1 cellular context compared by ENCODE assay signal in the genomic region with DNA sequence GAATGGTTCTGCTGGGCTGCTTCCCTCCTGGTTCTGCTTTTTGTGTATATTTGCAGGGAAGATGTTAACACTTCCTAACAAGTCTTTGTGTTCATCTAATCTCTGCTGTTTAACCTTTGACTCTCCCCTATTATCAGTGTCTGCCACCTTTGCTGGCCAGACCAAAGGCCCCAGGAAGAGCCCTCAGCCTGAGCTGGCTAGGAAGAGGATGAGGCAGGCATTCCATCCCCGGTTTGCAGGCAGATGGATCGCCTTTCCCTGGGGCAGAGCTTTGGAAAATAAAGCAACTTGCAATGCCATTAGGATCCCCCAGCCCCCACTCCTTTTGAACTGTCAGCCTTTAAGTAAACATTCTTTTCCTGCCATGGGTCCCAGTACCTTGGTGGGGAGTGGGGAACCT.
TF ChIP-seq lines count a peak whose summit lies in the region.

No MANE protein-coding gene starts in this region.

TF ChIP-seq in GM23338, 12 proteins besides CTCF, POLR2A, EP300 and RAD21 (continued from another document):
- TF ChIP-seq, protein P1, sequence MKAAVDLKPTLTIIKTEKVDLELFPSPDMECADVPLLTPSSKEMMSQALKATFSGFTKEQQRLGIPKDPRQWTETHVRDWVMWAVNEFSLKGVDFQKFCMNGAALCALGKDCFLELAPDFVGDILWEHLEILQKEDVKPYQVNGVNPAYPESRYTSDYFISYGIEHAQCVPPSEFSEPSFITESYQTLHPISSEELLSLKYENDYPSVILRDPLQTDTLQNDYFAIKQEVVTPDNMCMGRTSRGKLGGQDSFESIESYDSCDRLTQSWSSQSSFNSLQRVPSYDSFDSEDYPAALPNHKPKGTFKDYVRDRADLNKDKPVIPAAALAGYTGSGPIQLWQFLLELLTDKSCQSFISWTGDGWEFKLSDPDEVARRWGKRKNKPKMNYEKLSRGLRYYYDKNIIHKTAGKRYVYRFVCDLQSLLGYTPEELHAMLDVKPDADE (IDR thresholded peaks at IDR 0.05): no peak
- TF ChIP-seq, protein P2, sequence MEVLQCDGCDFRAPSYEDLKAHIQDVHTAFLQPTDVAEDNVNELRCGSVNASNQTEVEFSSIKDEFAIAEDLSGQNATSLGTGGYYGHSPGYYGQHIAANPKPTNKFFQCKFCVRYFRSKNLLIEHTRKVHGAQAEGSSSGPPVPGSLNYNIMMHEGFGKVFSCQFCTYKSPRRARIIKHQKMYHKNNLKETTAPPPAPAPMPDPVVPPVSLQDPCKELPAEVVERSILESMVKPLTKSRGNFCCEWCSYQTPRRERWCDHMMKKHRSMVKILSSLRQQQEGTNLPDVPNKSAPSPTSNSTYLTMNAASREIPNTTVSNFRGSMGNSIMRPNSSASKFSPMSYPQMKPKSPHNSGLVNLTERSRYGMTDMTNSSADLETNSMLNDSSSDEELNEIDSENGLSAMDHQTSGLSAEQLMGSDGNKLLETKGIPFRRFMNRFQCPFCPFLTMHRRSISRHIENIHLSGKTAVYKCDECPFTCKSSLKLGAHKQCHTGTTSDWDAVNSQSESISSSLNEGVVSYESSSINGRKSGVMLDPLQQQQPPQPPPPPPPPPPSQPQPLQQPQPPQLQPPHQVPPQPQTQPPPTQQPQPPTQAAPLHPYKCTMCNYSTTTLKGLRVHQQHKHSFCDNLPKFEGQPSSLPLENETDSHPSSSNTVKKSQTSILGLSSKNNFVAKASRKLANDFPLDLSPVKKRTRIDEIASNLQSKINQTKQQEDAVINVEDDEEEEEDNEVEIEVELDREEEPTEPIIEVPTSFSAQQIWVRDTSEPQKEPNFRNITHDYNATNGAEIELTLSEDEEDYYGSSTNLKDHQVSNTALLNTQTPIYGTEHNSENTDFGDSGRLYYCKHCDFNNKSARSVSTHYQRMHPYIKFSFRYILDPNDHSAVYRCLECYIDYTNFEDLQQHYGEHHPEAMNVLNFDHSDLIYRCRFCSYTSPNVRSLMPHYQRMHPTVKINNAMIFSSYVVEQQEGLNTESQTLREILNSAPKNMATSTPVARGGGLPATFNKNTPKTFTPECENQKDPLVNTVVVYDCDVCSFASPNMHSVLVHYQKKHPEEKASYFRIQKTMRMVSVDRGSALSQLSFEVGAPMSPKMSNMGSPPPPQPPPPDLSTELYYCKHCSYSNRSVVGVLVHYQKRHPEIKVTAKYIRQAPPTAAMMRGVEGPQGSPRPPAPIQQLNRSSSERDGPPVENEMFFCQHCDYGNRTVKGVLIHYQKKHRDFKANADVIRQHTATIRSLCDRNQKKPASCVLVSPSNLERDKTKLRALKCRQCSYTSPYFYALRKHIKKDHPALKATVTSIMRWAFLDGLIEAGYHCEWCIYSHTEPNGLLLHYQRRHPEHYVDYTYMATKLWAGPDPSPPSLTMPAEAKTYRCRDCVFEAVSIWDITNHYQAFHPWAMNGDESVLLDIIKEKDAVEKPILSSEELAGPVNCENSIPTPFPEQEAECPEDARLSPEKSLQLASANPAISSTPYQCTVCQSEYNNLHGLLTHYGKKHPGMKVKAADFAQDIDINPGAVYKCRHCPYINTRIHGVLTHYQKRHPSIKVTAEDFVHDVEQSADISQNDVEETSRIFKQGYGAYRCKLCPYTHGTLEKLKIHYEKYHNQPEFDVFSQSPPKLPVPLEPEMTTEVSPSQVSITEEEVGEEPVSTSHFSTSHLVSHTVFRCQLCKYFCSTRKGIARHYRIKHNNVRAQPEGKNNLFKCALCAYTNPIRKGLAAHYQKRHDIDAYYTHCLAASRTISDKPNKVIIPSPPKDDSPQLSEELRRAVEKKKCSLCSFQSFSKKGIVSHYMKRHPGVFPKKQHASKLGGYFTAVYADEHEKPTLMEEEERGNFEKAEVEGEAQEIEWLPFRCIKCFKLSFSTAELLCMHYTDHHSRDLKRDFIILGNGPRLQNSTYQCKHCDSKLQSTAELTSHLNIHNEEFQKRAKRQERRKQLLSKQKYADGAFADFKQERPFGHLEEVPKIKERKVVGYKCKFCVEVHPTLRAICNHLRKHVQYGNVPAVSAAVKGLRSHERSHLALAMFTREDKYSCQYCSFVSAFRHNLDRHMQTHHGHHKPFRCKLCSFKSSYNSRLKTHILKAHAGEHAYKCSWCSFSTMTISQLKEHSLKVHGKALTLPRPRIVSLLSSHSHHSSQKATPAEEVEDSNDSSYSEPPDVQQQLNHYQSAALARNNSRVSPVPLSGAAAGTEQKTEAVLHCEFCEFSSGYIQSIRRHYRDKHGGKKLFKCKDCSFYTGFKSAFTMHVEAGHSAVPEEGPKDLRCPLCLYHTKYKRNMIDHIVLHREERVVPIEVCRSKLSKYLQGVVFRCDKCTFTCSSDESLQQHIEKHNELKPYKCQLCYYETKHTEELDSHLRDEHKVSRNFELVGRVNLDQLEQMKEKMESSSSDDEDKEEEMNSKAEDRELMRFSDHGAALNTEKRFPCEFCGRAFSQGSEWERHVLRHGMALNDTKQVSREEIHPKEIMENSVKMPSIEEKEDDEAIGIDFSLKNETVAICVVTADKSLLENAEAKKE (CRISPR knock-in tag; IDR thresholded peaks at IDR 0.05): no peak
- TF ChIP-seq CREB1 (CRISPR knock-in tag; IDR thresholded peaks at IDR 0.05; ENCODE audit: low read depth) (no peak), ZNF331 (CRISPR knock-in tag; IDR thresholded peaks at IDR 0.05; ENCODE audit: low read depth) (no peak), NANOG (IDR thresholded peaks at IDR 0.05; ENCODE audit: borderline replicate concordance) (no peak), JUNB (IDR thresholded peaks at IDR 0.05; ENCODE audit: unreplicated experiment) (no peak), ZNF114 (CRISPR knock-in tag; IDR thresholded peaks at IDR 0.05) (no peak), EZH2phosphoT487 (IDR thresholded peaks at IDR 0.05; ENCODE audit: unreplicated experiment) (no peak), POLR2AphosphoS5 (IDR thresholded peaks at IDR 0.05; ENCODE audit: low read depth) (no peak), EZH2 (IDR thresholded peaks at IDR 0.05; ENCODE audit: low read depth, unreplicated experiment) (no peak)
TF ChIP-seq in GM23338: peak in this region for 0.
